In the genomic region with DNA sequence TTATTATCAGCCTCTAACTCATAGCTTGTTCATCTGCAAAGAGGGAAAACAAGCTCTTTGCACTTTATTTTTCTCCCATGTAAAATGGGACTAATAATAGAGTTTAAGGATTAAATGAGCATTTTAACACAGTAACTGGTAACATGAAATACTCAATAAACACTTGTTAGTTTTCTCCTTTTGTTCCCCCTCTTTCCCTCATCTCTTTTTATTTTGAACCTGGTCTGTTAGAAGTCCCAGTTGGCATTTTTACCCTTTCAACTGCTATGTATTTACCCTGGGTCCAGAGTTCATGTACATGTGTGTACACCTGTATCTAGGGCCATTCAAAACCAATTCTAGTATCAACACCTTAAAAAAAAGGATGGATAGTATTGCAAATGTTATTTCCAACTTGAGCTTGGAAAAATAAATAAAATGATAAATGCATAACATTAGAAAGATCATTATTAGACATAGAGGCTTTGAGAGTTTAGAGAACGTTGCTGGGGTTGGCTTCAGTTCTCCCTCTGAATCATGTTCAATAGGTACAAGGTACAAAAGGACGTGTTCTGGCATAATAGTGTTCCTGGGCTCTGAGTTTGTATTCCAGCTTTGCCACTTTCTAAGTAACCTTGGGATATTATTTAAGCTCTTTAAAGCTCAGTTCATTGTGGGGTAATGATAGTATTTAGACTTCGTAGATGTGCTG, we compare ENCODE assay signal across 1 cellular context.
TF ChIP-seq lines count a peak whose summit lies in the region.

No MANE protein-coding gene starts in this region.

TF ChIP-seq in HepG2, 621 proteins besides CTCF, POLR2A, EP300 and RAD21 (continued from another document and continues in another):
- TF ChIP-seq POLR2AphosphoS5 (IDR thresholded peaks at IDR 0.05; ENCODE audit: low read depth, low read length) (0 out of 2 replicates have a peak, but pooled peaks have one; percentile 29), MATR3 (CRISPR knock-in tag; IDR thresholded peaks at IDR 0.05) (no peak), ZNF737 (CRISPR knock-in tag; IDR thresholded peaks at IDR 0.05; ENCODE audit: borderline replicate concordance) (no peak), XBP1 (CRISPR knock-in tag; IDR thresholded peaks at IDR 0.05) (no peak), ATF7 (IDR thresholded peaks at IDR 0.05) (no peak), ATF7 (CRISPR knock-in tag; IDR thresholded peaks at IDR 0.05) (no peak), ZNF530 (CRISPR knock-in tag; IDR thresholded peaks at IDR 0.05; ENCODE audit: low read depth) (no peak), KMT2A (CRISPR knock-in tag; IDR thresholded peaks at IDR 0.05) (no peak; the same call in 1 of the 2 replicates), SIX4 (CRISPR knock-in tag; IDR thresholded peaks at IDR 0.05) (no peak), ZNF800 (CRISPR knock-in tag; IDR thresholded peaks at IDR 0.05) (peak; percentile 77; the same call in 1 of the 2 replicates), HNF4A (CRISPR knock-in tag; IDR thresholded peaks at IDR 0.05) (peak; percentile 94), ZNF337 (CRISPR knock-in tag; IDR thresholded peaks at IDR 0.05; ENCODE audit: borderline replicate concordance, low read depth) (no peak), KLF16 (CRISPR knock-in tag; IDR thresholded peaks at IDR 0.05) (peak in 1 of 2 experiments; percentile 80; a peak in 1 of 4 replicates), ZNF670 (CRISPR knock-in tag; IDR thresholded peaks at IDR 0.05; ENCODE audit: borderline replicate concordance) (peak; percentile 88), TEAD2 (CRISPR knock-in tag; IDR thresholded peaks at IDR 0.05) (no peak), GLI4 (CRISPR knock-in tag; IDR thresholded peaks at IDR 0.05; ENCODE audit: borderline replicate concordance) (no peak), RARA (CRISPR knock-in tag; IDR thresholded peaks at IDR 0.05) (peak; percentile 75), TCF7L2 (IDR thresholded peaks at IDR 0.05; ENCODE audit: low read depth, low read length) (peak; percentile 36; the same call in 1 of the 2 replicates), NKX3-1 (CRISPR knock-in tag; IDR thresholded peaks at IDR 0.05) (no peak; the same call in 1 of the 2 replicates), ZNF720 (CRISPR knock-in tag; IDR thresholded peaks at IDR 0.05) (no peak), CREBL2 (CRISPR knock-in tag; IDR thresholded peaks at IDR 0.05; ENCODE audit: borderline replicate concordance) (no peak), MIXL1 (CRISPR knock-in tag; IDR thresholded peaks at IDR 0.05) (no peak), HNF4G (IDR thresholded peaks at IDR 0.05; ENCODE audit: borderline replicate concordance, low read depth, low read length) (peak; percentile 87), HNF4G (CRISPR knock-in tag; IDR thresholded peaks at IDR 0.05; ENCODE audit: borderline replicate concordance, low read depth) (peak; percentile 83), NCOR1 (IDR thresholded peaks at IDR 0.05; ENCODE audit: borderline replicate concordance, low read length) (peak; percentile 100), ARHGAP35 (CRISPR knock-in tag; IDR thresholded peaks at IDR 0.05; ENCODE audit: borderline replicate concordance) (no peak), MTA3 (CRISPR knock-in tag; IDR thresholded peaks at IDR 0.05) (no peak), TEAD3 (CRISPR knock-in tag; optimal IDR thresholded peaks at IDR 0.05; ENCODE audit: borderline replicate concordance) (peak; percentile 22), HMG20B (CRISPR knock-in tag; conservative IDR thresholded peaks at IDR 0.05) (0 out of 2 replicates have a peak, but pooled peaks have one; percentile 63), ZFP41 (CRISPR knock-in tag; IDR thresholded peaks at IDR 0.05; ENCODE audit: borderline replicate concordance) (no peak), PHF5A (CRISPR knock-in tag; IDR thresholded peaks at IDR 0.05; ENCODE audit: low read depth, unreplicated experiment) (peak; percentile 43), ZNF644 (CRISPR knock-in tag; IDR thresholded peaks at IDR 0.05; ENCODE audit: low read depth) (peak; percentile 97), ZC3H13 (CRISPR knock-in tag; IDR thresholded peaks at IDR 0.05) (no peak), ZNF33A (CRISPR knock-in tag; IDR thresholded peaks at IDR 0.05; ENCODE audit: borderline replicate concordance) (no peak), MIER3 (CRISPR knock-in tag; IDR thresholded peaks at IDR 0.05; ENCODE audit: borderline replicate concordance) (peak; percentile 90; the same call in 1 of the 2 replicates), MEIS2 (CRISPR knock-in tag; IDR thresholded peaks at IDR 0.05) (0 out of 2 replicates have a peak, but pooled peaks have one; percentile 5), ZNF619 (CRISPR knock-in tag; IDR thresholded peaks at IDR 0.05) (no peak), ZNF382 (CRISPR knock-in tag; IDR thresholded peaks at IDR 0.05; ENCODE audit: borderline replicate concordance) (no peak), NFKBIZ (CRISPR knock-in tag; IDR thresholded peaks at IDR 0.05) (no peak; the same call in 1 of the 2 replicates), DNMT1 (CRISPR knock-in tag; IDR thresholded peaks at IDR 0.05) (no peak), ONECUT2 (CRISPR knock-in tag; IDR thresholded peaks at IDR 0.05) (0 out of 2 replicates have a peak, but pooled peaks have one; percentile 48), ZNF235 (CRISPR knock-in tag; IDR thresholded peaks at IDR 0.05; ENCODE audit: borderline replicate concordance) (no peak), RARG (CRISPR knock-in tag; IDR thresholded peaks at IDR 0.05; ENCODE audit: low read depth) (no peak), ARNT2 (CRISPR knock-in tag; IDR thresholded peaks at IDR 0.05; ENCODE audit: low read depth) (peak; percentile 20; the same call in 1 of the 2 replicates), KDM4B (CRISPR knock-in tag; IDR thresholded peaks at IDR 0.05) (no peak), ZNF124 (CRISPR knock-in tag; IDR thresholded peaks at IDR 0.05) (peak; percentile 68; the same call in 1 of the 2 replicates), FOXA1 (IDR thresholded peaks at IDR 0.05) (peak; percentile 83), FOXA1 (CRISPR knock-in tag; IDR thresholded peaks at IDR 0.05) (peak; percentile 89), THAP11 (CRISPR knock-in tag; IDR thresholded peaks at IDR 0.05) (peak; percentile 54), RNF219 (CRISPR knock-in tag; IDR thresholded peaks at IDR 0.05) (peak; percentile 75; the same call in 1 of the 2 replicates), ZNF878 (CRISPR knock-in tag; IDR thresholded peaks at IDR 0.05) (peak; percentile 67; the same call in 1 of the 2 replicates), CHD4 (IDR thresholded peaks at IDR 0.05; ENCODE audit: borderline replicate concordance, low read length) (peak; percentile 96; the same call in 1 of the 2 replicates), ZSCAN9 (CRISPR knock-in tag; IDR thresholded peaks at IDR 0.05; ENCODE audit: borderline replicate concordance) (no peak; the same call in none of the 2 replicates), NONO (IDR thresholded peaks at IDR 0.05) (no peak), NONO (CRISPR knock-in tag; conservative IDR thresholded peaks at IDR 0.05) (peak; percentile 32; the same call in 1 of the 2 replicates), POGZ (CRISPR knock-in tag; IDR thresholded peaks at IDR 0.05) (peak; percentile 90), JUN (CRISPR knock-in tag; IDR thresholded peaks at IDR 0.05) (0 out of 2 replicates have a peak, but pooled peaks have one; percentile 7), ZNF883 (CRISPR knock-in tag; IDR thresholded peaks at IDR 0.05; ENCODE audit: not compliant biosample characterization) (no peak), SOX13 (IDR thresholded peaks at IDR 0.05) (no peak), SOX13 (CRISPR knock-in tag; conservative IDR thresholded peaks at IDR 0.05 in 1 of 2, IDR thresholded peaks at IDR 0.05 in 1 of 2) (peak; percentile 58 to 82; a peak in 2 of 4 replicates), ZNF547 (CRISPR knock-in tag; IDR thresholded peaks at IDR 0.05) (no peak)
- TF ChIP-seq, protein P1, sequence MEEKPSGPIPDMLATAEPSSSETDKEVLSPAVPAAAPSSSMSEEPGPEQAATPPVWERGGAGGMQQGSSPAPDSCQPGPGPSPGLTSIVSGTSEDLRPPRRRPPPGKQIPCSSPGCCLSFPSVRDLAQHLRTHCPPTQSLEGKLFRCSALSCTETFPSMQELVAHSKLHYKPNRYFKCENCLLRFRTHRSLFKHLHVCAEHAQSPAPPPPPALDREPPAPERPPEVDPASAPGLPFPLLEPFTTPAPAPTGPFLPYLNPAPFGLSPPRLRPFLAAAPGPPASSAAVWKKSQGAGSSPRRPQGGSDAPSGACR (CRISPR knock-in tag; IDR thresholded peaks at IDR 0.05): peak; percentile 40; the same call in 1 of the 2 replicates
- TF ChIP-seq, protein P2, sequence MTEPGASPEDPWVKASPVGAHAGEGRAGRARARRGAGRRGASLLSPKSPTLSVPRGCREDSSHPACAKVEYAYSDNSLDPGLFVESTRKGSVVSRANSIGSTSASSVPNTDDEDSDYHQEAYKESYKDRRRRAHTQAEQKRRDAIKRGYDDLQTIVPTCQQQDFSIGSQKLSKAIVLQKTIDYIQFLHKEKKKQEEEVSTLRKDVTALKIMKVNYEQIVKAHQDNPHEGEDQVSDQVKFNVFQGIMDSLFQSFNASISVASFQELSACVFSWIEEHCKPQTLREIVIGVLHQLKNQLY (CRISPR knock-in tag; IDR thresholded peaks at IDR 0.05): peak; percentile 69; the same call in 1 of the 2 replicates
- TF ChIP-seq, protein P3, sequence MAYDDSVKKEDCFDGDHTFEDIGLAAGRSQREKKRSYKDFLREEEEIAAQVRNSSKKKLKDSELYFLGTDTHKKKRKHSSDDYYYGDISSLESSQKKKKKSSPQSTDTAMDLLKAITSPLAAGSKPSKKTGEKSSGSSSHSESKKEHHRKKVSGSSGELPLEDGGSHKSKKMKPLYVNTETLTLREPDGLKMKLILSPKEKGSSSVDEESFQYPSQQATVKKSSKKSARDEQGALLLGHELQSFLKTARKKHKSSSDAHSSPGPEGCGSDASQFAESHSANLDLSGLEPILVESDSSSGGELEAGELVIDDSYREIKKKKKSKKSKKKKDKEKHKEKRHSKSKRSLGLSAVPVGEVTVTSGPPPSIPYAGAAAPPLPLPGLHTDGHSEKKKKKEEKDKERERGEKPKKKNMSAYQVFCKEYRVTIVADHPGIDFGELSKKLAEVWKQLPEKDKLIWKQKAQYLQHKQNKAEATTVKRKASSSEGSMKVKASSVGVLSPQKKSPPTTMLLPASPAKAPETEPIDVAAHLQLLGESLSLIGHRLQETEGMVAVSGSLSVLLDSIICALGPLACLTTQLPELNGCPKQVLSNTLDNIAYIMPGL (CRISPR knock-in tag; IDR thresholded peaks at IDR 0.05; ENCODE audit: borderline replicate concordance in 1 of 2, low read depth in 1 of 2): 0 out of 4 replicates have a peak, but pooled peaks of 1 of the 2 experiments have one; percentile 33
- TF ChIP-seq, protein P4, sequence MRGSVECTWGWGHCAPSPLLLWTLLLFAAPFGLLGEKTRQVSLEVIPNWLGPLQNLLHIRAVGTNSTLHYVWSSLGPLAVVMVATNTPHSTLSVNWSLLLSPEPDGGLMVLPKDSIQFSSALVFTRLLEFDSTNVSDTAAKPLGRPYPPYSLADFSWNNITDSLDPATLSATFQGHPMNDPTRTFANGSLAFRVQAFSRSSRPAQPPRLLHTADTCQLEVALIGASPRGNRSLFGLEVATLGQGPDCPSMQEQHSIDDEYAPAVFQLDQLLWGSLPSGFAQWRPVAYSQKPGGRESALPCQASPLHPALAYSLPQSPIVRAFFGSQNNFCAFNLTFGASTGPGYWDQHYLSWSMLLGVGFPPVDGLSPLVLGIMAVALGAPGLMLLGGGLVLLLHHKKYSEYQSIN (CRISPR knock-in tag; IDR thresholded peaks at IDR 0.05; ENCODE audit: borderline replicate concordance): no peak
- TF ChIP-seq, protein P5, sequence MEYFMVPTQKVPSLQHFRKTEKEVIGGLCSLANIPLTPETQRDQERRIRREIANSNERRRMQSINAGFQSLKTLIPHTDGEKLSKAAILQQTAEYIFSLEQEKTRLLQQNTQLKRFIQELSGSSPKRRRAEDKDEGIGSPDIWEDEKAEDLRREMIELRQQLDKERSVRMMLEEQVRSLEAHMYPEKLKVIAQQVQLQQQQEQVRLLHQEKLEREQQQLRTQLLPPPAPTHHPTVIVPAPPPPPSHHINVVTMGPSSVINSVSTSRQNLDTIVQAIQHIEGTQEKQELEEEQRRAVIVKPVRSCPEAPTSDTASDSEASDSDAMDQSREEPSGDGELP (IDR thresholded peaks at IDR 0.05; ENCODE audit: borderline replicate concordance, low read depth): 0 out of 2 replicates have a peak, but pooled peaks have one; percentile 29
